Comparison of ENCODE assay signal across 13 cellular contexts in the genomic region with DNA sequence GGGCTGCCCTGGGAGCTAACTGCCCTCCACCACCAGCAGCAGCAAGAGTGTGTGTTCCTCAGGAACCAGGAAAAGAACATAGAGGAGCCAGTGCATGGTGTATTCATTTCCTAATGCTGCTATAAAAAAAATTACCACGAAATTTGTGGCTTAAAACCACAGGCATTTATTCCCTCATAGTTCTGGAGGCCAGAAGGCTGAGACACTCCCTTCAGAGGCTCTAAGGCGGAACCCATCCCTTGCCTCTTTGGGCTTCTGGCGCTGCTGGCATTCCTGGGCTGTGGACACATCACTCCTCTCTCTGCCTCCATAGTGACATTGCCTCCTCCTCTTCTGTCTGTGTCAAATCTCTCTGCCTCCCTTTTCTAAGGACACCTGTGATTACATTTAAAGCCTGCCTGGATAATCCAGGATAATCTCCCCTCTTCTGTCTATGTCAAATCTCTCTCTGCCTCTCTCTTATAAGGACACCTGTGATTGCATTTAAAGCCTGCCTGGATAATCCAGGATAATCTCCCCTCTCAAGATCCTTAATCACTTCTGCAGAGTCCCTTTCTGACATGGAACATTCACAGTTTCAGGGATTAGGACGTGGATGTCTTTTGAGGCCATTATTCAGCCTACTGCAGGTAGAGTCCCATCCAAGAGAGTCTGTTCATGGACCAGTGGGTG. TPM values are rescaled to one million over a fixed set of nuclear protein-coding genes. Genes with fewer than 3 reads are reported as not detected.
DNase-seq lines count a peak whose midpoint lies in the region; ATAC-seq, FAIRE-seq and TF ChIP-seq lines count a peak whose summit lies in the region.
"Had no signal": no experiment of that assay in that cellular context is flagged by ENCODE, and none has a peak within 500 bp of the region (broad histone marks: within the 10 kb centered on the region; RNA-seq: fewer than 3 reads in every experiment).

No MANE protein-coding gene starts in this region.

- no peak overlapping the region for H4K91ac ChIP-seq in trophoblast cell (ENCODE audit: low read depth, low read length)

- no peak for TF ChIP-seq CTCF in D721Med (IDR thresholded peaks at IDR 0.05; ENCODE audit: insufficient read depth, missing control alignments)
- no peak for TF ChIP-seq CTCF in cardiac fibroblast (IDR thresholded peaks at IDR 0.05; ENCODE audit: low read depth, low read length)
- TF ChIP-seq CTCF in neural crest cell (conservative IDR thresholded peaks at IDR 0.05), result no peak
- no peak for TF ChIP-seq CTCF in progenitor cell of endocrine pancreas (IDR thresholded peaks at IDR 0.05; ENCODE audit: unreplicated experiment)

- H3K27me3 Mint-ChIP-seq in neural crest cell (ENCODE audit: low read depth) (peaks cover 3% of the 10 kb centered on the region), progenitor cell of endocrine pancreas (peaks cover 33% of the 10 kb centered on the region)

- no peaks in the 10 kb centered on the region for H3K79me2 ChIP-seq in trophoblast cell (ENCODE audit: control insufficient read depth, insufficient read depth, low read length, poor library complexity)

- WGBS in trophoblast cell (ENCODE audit: extremely low coverage, insufficient coverage, insufficient read length), result no CpG with 5 or more reads among the region's 4 CpGs

- H3K4me1 ChIP-seq in trophoblast cell (ENCODE audit: control insufficient read depth in 1 of 2, insufficient read depth in 2 of 2, low read length in 2 of 2), result peaks cover 0 to 2% of the 10 kb centered on the region in 2 experiments

- no peak overlapping the region for H3K4ac ChIP-seq in trophoblast cell (ENCODE audit: low read depth, low read length)

- no peak overlapping the region for H4K12ac ChIP-seq in trophoblast cell (ENCODE audit: low read depth, low read length)

- FAIRE-seq in D721Med (lab: Jason Lieb, UNC), result peak; percentile 21

- H3K23ac ChIP-seq in trophoblast cell (ENCODE audit: low read length), result no peak overlapping the region

- no peak overlapping the region for H3K14ac ChIP-seq in trophoblast cell (ENCODE audit: low read length)

- H3K4me2 ChIP-seq in trophoblast cell (ENCODE audit: low read length), result no peak overlapping the region

- H3K4me3 ChIP-seq in cardiac fibroblast (replicated peaks in 1 of 2; ENCODE audit: low read depth in 2 of 2, low read length in 2 of 2) (no peak overlapping the region), trophoblast cell (ENCODE audit: low read depth, low read length) (no peak overlapping the region)

- no peak overlapping the region for H2BK120ac ChIP-seq in trophoblast cell (ENCODE audit: insufficient read depth, low read length, poor library complexity)

- H3K79me1 ChIP-seq in trophoblast cell (ENCODE audit: low read length), result no peaks in the 10 kb centered on the region

- H3K9ac ChIP-seq in trophoblast cell (ENCODE audit: low read length), result no peak overlapping the region

- H4K8ac ChIP-seq in trophoblast cell (ENCODE audit: low read depth, low read length), result no peak overlapping the region

- H2AK5ac ChIP-seq in trophoblast cell (ENCODE audit: low read length), result no peak overlapping the region

- H3K4me1 Mint-ChIP-seq in neural crest cell, result no peaks in the 10 kb centered on the region
- H3K4me1 Mint-ChIP-seq in progenitor cell of endocrine pancreas (ENCODE audit: low read depth), result peaks cover 10% of the 10 kb centered on the region
- H3K4me1 Mint-ChIP-seq: CD4-positive, CD25-positive, alpha-beta regulatory T cell had no signal

- H3K27ac Mint-ChIP-seq in neural crest cell (ENCODE audit: unreplicated experiment) (peak overlapping the region; percentile 83), progenitor cell of endocrine pancreas (no peak overlapping the region)
- H3K27ac Mint-ChIP-seq: CD4-positive, CD25-positive, alpha-beta regulatory T cell; natural killer cell treated with Interleukin-12 subunit alpha and Interleukin-12 subunit beta and Interleukin-15 and Interleukin-18, amount 100 ng/mL, for 72 hours had no signal

- no peaks in the 10 kb centered on the region for H3K9me3 Mint-ChIP-seq in neural crest cell
- no peaks in the 10 kb centered on the region for H3K9me3 Mint-ChIP-seq in progenitor cell of endocrine pancreas (ENCODE audit: low read depth)
- H3K9me3 Mint-ChIP-seq: natural killer cell treated with Interleukin-12 subunit alpha and Interleukin-12 subunit beta and Interleukin-15 and Interleukin-18, amount 100 ng/mL, for 72 hours had no signal

- H3K4me3 Mint-ChIP-seq in neural crest cell (no peak overlapping the region), progenitor cell of endocrine pancreas (ENCODE audit: low read depth) (no peak overlapping the region)
- H3K4me3 Mint-ChIP-seq: CD4-positive, CD25-positive, alpha-beta regulatory T cell; natural killer cell treated with Interleukin-12 subunit alpha and Interleukin-12 subunit beta and Interleukin-15 and Interleukin-18, amount 100 ng/mL, for 72 hours had no signal

- DNase-seq in D721Med (ENCODE audit: insufficient read length, low spot score) (no peak), NCI-H524 treated with DMSO at 0.1 percent for 48 hours (lab: John Stamatoyannopoulos, UW) (peak; percentile 99), cardiac fibroblast (ENCODE audit: low read depth in 2 of 2) (peak; percentile 10 to 36), neural crest cell (ENCODE audit: low read depth, low spot score) (no peak), progenitor cell of endocrine pancreas (ENCODE audit: low spot score, unreplicated experiment) (no peak), epidermal melanocyte (ENCODE audit: insufficient read length, low spot score) (no peak), trophoblast cell (no peak)
- DNase-seq: anterior cingulate cortex; CD4-positive, CD25-positive, alpha-beta regulatory T cell; RPMI8226; stimulated activated CD4-positive, alpha-beta T cell treated with anti-CD3 and anti-CD28 coated beads, Interleukin-12 subunit alpha, Interleukin-12 subunit beta, amount 100 ng/mL, for 4 hours had no signal

- no peak overlapping the region for H2AFZ ChIP-seq in trophoblast cell (ENCODE audit: insufficient read depth, low read length, poor library complexity)

- no peaks in the 10 kb centered on the region for H3K36me3 ChIP-seq in trophoblast cell (ENCODE audit: control insufficient read depth in 1 of 2, insufficient read depth in 2 of 2, low read length in 2 of 2)

- no peak for ATAC-seq in GM18519 (IDR thresholded peaks at IDR 0.05; ENCODE audit: low FRiP score, unreplicated experiment)

- no peak overlapping the region for H2BK5ac ChIP-seq in trophoblast cell (ENCODE audit: low read depth, low read length, poor library complexity)

- H3K18ac ChIP-seq in trophoblast cell (ENCODE audit: low read length), result no peak overlapping the region

- H3K36me3 Mint-ChIP-seq in neural crest cell (ENCODE audit: low read depth), result no peaks in the 10 kb centered on the region
- no peaks in the 10 kb centered on the region for H3K36me3 Mint-ChIP-seq in progenitor cell of endocrine pancreas (ENCODE audit: insufficient read depth)
- H3K36me3 Mint-ChIP-seq: CD4-positive, CD25-positive, alpha-beta regulatory T cell; natural killer cell treated with Interleukin-12 subunit alpha and Interleukin-12 subunit beta and Interleukin-15 and Interleukin-18, amount 100 ng/mL, for 72 hours had no signal

- no peak overlapping the region for H3K27ac ChIP-seq in trophoblast cell (ENCODE audit: low read depth, low read length)

- H3K9me3 ChIP-seq in trophoblast cell (ENCODE audit: insufficient read depth, low read depth, low read length), result peaks cover 2% of the 10 kb centered on the region

- H3K27me3 ChIP-seq in trophoblast cell (ENCODE audit: insufficient read depth, low read length), result no peaks in the 10 kb centered on the region

- no peak overlapping the region for H2BK12ac ChIP-seq in trophoblast cell (ENCODE audit: low read length)

RNA-seq across cellular contexts. Expression of a gene that starts 54.7 kb away (rescaled TPM):
- total RNA-seq in neural crest cell, result 30.3 and 32.6 TPM in 2 replicates
- 39.2 and 41.5 TPM in 2 replicates for total RNA-seq in progenitor cell of endocrine pancreas
- 10.8 and 12.2 TPM in 2 replicates for polyA plus RNA-seq in trophoblast cell (2013)

RNA-seq across cellular contexts. Expression of a gene that starts 54.8 kb away (rescaled TPM):
- total RNA-seq in neural crest cell (18.9 and 20.7 TPM in 2 replicates), progenitor cell of endocrine pancreas (17.9 and 18.5 TPM in 2 replicates)
- polyA plus RNA-seq in trophoblast cell (2013), result 14.4 and 14.5 TPM in 2 replicates

Comparison
In these comparisons a context has a peak if more than half of its experiments do, and no peak if none do; other contexts are left out.
1. DNase-seq: peak in NCI-H524 treated with DMSO at 0.1 percent for 48 hours (single experiment) and cardiac fibroblast (2 of 2); none in D721Med (single experiment), neural crest cell (single experiment), progenitor cell of endocrine pancreas (single experiment), epidermal melanocyte (single experiment) and trophoblast cell (0 of 2).